20 cellular contexts compared by ENCODE assay signal in the genomic region with DNA sequence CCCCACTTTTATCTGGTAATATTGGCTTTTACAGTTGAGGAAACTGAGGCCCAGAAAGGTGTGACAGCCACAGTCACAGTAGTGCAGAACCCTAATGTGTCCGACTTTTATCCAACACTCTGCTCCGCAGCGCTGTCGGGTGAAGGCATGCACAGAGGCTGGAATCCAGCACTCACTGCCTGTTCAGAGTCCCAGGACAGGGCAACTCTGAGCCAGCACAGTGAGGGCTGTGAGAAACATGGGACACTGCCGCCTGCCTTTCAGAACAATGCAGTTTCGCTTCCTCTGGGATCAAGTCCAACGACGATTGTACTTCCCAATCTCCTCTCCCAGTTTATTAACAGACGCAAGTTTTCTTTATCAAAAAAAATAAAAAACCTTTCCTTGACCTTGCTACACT. TPM values are rescaled to one million over a fixed set of nuclear protein-coding genes. Genes with fewer than 3 reads are reported as not detected.
A peak's percentile ranks its signal among the peaks of the same experiment; 100 is the strongest.
DNase-seq lines count a peak whose midpoint lies in the region; ATAC-seq and TF ChIP-seq lines count a peak whose summit lies in the region.
"Had no signal": no experiment of that assay in that cellular context is flagged by ENCODE, and none has a peak within 500 bp of the region (broad histone marks: within the 10 kb centered on the region; RNA-seq: fewer than 3 reads in every experiment).

No MANE protein-coding gene starts in this region.

- peak; percentile 78 for ATAC-seq in Right ventricle myocardium inferior
- ATAC-seq: natural killer cell treated with Interleukin-12 subunit alpha and Interleukin-12 subunit beta and Interleukin-15 and Interleukin-18, amount 100 ng/mL, for 72 hours had no signal

- no peaks in the 10 kb centered on the region for H3K36me3 ChIP-seq in left ventricle myocardium inferior
- H3K36me3 ChIP-seq in H7 (replicated peaks; ENCODE audit: control insufficient read depth, insufficient read depth, low read length): no peaks in the 10 kb centered on the region
- no peaks in the 10 kb centered on the region for H3K36me3 ChIP-seq in mammary epithelial cell (ENCODE audit: insufficient read depth, low read length)
- H3K36me3 ChIP-seq: ovary, thyroid gland had no signal

- WGBS in mammary epithelial cell (ENCODE audit: low coverage, missing lambda C conversion rate): 96% methylated on average over 9 of the region's 9 CpGs

- H3K9me3 ChIP-seq in left ventricle myocardium inferior (replicated peaks): no peaks in the 10 kb centered on the region
- no peaks in the 10 kb centered on the region for H3K9me3 ChIP-seq in mammary epithelial cell (replicated peaks; ENCODE audit: insufficient read depth, low read length)
- H3K9me3 ChIP-seq: ovary, thyroid gland had no signal

- H3K9ac ChIP-seq in mammary epithelial cell (ENCODE audit: insufficient read depth, low read length): no peak overlapping the region

- H3K4me1 ChIP-seq in left ventricle myocardium inferior (peaks cover 9% of the 10 kb centered on the region), mammary epithelial cell (ENCODE audit: insufficient read depth, low read length) (no peaks in the 10 kb centered on the region)
- H3K4me1 ChIP-seq: thyroid gland had no signal

- H3K27ac ChIP-seq in left ventricle myocardium inferior (replicated peaks): peak overlapping the region; percentile 27
- H3K27ac ChIP-seq in mammary epithelial cell (ENCODE audit: insufficient read depth, low read depth, low read length): no peak overlapping the region
- H3K27ac ChIP-seq: 22Rv1, ovary, thyroid gland had no signal

- DNase-seq in Right ventricle myocardium inferior (ENCODE audit: missing footprints): no peak
- DNase-seq in cardiac septum (ENCODE audit: low spot score): no peak
- DNase-seq in left ventricle myocardium inferior: peak; percentile 36
- peak; percentile 80 for DNase-seq in mesenteric fat pad (ENCODE audit: low spot score)
- DNase-seq in cerebellar nuclear complex (lab: John Stamatoyannopoulos, UW): no peak
- DNase-seq in H7: no peak
- DNase-seq in mammary epithelial cell: no peak
- no peak for DNase-seq in activated CD4-positive, alpha-beta T cell treated with anti-CD3 and anti-CD28 coated beads for 1 hour
- DNase-seq: CD4-positive, alpha-beta T cell; DMS153; glutamatergic neuron; NCI-H1092; NCI-H187 treated with DMSO at 0.1 percent for 48 hours; NCI-H69; stimulated activated CD4-positive, alpha-beta T cell treated with anti-CD3 and anti-CD28 coated beads, Interleukin-4, amount 100 ng/mL, for 4 hours; T-helper 9 cell had no signal

- no peak overlapping the region for H3K4me3 ChIP-seq in left ventricle myocardium inferior
- no peak overlapping the region for H3K4me3 ChIP-seq in H7 (ENCODE audit: insufficient read depth, low read depth, low read length)
- no peak overlapping the region for H3K4me3 ChIP-seq in mammary epithelial cell (replicated peaks in 1 of 3; ENCODE audit: insufficient read depth in 1 of 3, low read depth in 2 of 3, low read length in 3 of 3)
- H3K4me3 ChIP-seq: ovary, thyroid gland had no signal

- no peaks in the 10 kb centered on the region for H4K20me1 ChIP-seq in mammary epithelial cell (ENCODE audit: insufficient read depth, low read length)

- intact Hi-C loops in Right ventricle myocardium inferior (cut with DNase I): loop anchor here (10.0 kb wide), 1 partner anchor 52 kb away; no protein-coding TSS in a partner anchor
- intact Hi-C loops in cardiac septum (cut with DNase I): no loop called here
- intact Hi-C loops in left ventricle myocardium inferior (cut with micrococcal nuclease): no loop called here
- intact Hi-C loops in mammary epithelial cell (cut with micrococcal nuclease): no loop called here

- no peak overlapping the region for H2AFZ ChIP-seq in mammary epithelial cell (ENCODE audit: low read depth, low read length)

- TF ChIP-seq CTCF in left ventricle myocardium inferior (IDR thresholded peaks at IDR 0.05; ENCODE audit: borderline replicate concordance) (peak; percentile 47), mammary epithelial cell (conservative IDR thresholded peaks at IDR 0.05 in 1 of 2, IDR thresholded peaks at IDR 0.05 in 1 of 2; ENCODE audit: extremely low read depth in 1 of 2, insufficient read depth in 1 of 2, low read depth in 1 of 2, low read length in 2 of 2) (no peak)

- no peaks in the 10 kb centered on the region for H3K27me3 ChIP-seq in left ventricle myocardium inferior (ENCODE audit: low read depth)
- no peaks in the 10 kb centered on the region for H3K27me3 ChIP-seq in H7 (ENCODE audit: control insufficient read depth, insufficient read depth, low read length)
- no peaks in the 10 kb centered on the region for H3K27me3 ChIP-seq in mammary epithelial cell (ENCODE audit: insufficient read depth, low read length)
- H3K27me3 ChIP-seq: ovary, thyroid gland had no signal

- no peak overlapping the region for H3K4me2 ChIP-seq in mammary epithelial cell (ENCODE audit: insufficient read depth, low read depth, low read length)

- H3K79me2 ChIP-seq in mammary epithelial cell (ENCODE audit: insufficient read depth, low read length): no peaks in the 10 kb centered on the region

- dilution Hi-C loops in mammary epithelial cell (cut with HindIII; ENCODE audit: low sequenced_read_pairs): no loop called here

- CTCF ChIA-PET in mammary epithelial cell (lab: Charles Lee; ENCODE audit: low non-redundant PET): no interaction called here

- no TSS peak for BruUV-seq in mammary epithelial cell (replicated peaks; lab: Mats Ljungman, UMichigan)

- in situ Hi-C loops in mammary epithelial cell (cut with MboI; ENCODE audit: low sequenced_read_pairs in 2 of 2): no loop called here

RNA-seq across cellular contexts. Expression of gene PDGFRA, which starts 41.9 kb away (rescaled TPM):
- 38.5 TPM for total RNA-seq in Right ventricle myocardium inferior
- 23.4 TPM for total RNA-seq in cardiac septum
- total RNA-seq in left ventricle myocardium inferior: 24.8 TPM
- total RNA-seq in mesenteric fat pad: 181 TPM
- total RNA-seq in H7 (2014; rRNA removed; shearing (Covaris generic)): 5.5 and 10.8 TPM in 2 replicates
- 1 to 10 TPM in 1 of 2 donors, under 1 TPM in 1; 0.33 to 2.2 TPM for total RNA-seq in mammary epithelial cell
- 0.20 TPM for polyA plus RNA-seq in mammary epithelial cell
- not detected for polyA minus RNA-seq in mammary epithelial cell
- total RNA-seq: CD4-positive, alpha-beta T cell had no signal

Comparison
In these comparisons a context has a peak if more than half of its experiments do, and no peak if none do; other contexts are left out.
1. DNase-seq: peak in left ventricle myocardium inferior (single experiment) and mesenteric fat pad (single experiment); none in Right ventricle myocardium inferior (single experiment), cardiac septum (single experiment), cerebellar nuclear complex (0 of 2), H7 (single experiment), mammary epithelial cell (single experiment) and activated CD4-positive, alpha-beta T cell treated with anti-CD3 and anti-CD28 coated beads for 1 hour (single experiment).